In the genomic region with DNA sequence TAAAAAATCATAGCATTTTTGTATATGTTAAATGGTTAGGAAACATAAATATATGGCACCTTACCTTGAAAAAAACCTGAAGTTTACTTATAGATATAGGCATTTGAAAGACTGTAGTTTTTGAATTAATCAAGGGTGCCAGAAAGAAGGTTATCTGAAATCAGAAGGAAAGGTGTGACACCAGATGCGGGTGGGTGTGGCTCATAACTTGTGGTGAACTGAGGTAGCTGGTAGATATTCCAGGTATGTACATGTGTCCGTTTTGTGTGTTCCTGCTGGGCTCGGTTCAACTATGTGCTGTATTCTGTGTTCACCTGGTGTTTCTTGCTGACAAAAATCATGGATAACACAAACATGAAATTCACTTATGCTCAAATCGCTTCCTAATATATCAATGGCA, we compare ENCODE assay signal across 1 cellular context.
TF ChIP-seq lines count a peak whose summit lies in the region.

No MANE protein-coding gene starts in this region.

TF ChIP-seq in A549, 52 proteins besides CTCF, POLR2A, EP300 and RAD21 (continued from another document):
- TF ChIP-seq, protein P1, sequence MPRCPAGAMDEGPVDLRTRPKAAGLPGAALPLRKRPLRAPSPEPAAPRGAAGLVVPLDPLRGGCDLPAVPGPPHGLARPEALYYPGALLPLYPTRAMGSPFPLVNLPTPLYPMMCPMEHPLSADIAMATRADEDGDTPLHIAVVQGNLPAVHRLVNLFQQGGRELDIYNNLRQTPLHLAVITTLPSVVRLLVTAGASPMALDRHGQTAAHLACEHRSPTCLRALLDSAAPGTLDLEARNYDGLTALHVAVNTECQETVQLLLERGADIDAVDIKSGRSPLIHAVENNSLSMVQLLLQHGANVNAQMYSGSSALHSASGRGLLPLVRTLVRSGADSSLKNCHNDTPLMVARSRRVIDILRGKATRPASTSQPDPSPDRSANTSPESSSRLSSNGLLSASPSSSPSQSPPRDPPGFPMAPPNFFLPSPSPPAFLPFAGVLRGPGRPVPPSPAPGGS (IDR thresholded peaks at IDR 0.05): no peak
- TF ChIP-seq, protein P2, sequence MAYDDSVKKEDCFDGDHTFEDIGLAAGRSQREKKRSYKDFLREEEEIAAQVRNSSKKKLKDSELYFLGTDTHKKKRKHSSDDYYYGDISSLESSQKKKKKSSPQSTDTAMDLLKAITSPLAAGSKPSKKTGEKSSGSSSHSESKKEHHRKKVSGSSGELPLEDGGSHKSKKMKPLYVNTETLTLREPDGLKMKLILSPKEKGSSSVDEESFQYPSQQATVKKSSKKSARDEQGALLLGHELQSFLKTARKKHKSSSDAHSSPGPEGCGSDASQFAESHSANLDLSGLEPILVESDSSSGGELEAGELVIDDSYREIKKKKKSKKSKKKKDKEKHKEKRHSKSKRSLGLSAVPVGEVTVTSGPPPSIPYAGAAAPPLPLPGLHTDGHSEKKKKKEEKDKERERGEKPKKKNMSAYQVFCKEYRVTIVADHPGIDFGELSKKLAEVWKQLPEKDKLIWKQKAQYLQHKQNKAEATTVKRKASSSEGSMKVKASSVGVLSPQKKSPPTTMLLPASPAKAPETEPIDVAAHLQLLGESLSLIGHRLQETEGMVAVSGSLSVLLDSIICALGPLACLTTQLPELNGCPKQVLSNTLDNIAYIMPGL (CRISPR knock-in tag; IDR thresholded peaks at IDR 0.05; ENCODE audit: borderline replicate concordance): no peak
- TF ChIP-seq CHD2 (IDR thresholded peaks at IDR 0.05; ENCODE audit: low read length, partially characterized antibody): no peak
- TF ChIP-seq HOXB5 (CRISPR knock-in tag; IDR thresholded peaks at IDR 0.05): no peak
- no peak for TF ChIP-seq ESRRA (IDR thresholded peaks at IDR 0.05; ENCODE audit: borderline replicate concordance, low read length)
- no peak for TF ChIP-seq GATA3 (IDR thresholded peaks at IDR 0.05; ENCODE audit: borderline replicate concordance)
- TF ChIP-seq JUN (IDR thresholded peaks at IDR 0.05): no peak
- no peak for TF ChIP-seq CEBPB (IDR thresholded peaks at IDR 0.05)
- no peak for TF ChIP-seq ZNF302 (CRISPR knock-in tag; IDR thresholded peaks at IDR 0.05)
- TF ChIP-seq, protein P3, sequence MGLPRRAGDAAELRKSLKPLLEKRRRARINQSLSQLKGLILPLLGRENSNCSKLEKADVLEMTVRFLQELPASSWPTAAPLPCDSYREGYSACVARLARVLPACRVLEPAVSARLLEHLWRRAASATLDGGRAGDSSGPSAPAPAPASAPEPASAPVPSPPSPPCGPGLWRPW (IDR thresholded peaks at IDR 0.05): no peak
- no peak for TF ChIP-seq MAZ (IDR thresholded peaks at IDR 0.05; ENCODE audit: borderline replicate concordance, low read depth, low read length)
TF ChIP-seq in A549: peak in this region for 0.
